Comparison of ENCODE assay signal across 17 cellular contexts in the genomic region with DNA sequence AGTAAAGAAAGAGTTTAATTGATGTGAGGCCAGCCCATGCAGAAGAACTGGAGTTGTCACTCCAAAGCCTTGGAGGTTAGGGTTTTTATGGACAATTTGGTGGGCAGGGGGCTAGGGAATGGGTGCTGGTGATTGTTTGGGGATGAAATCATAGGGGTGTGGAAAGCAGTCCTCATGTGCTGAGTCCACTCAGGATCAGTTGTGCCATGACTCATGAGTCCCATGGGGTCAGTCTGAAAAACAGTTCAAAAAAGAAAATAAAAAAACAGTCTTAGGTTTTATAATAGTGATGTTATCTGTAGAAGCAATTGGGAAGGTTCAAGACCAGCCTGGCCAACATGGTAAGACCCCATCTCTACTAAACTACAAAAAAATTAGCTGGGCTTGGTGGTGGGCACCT.
DNase-seq lines count a peak whose midpoint lies in the region; ATAC-seq and TF ChIP-seq lines count a peak whose summit lies in the region.
"Had no signal": no experiment of that assay in that cellular context is flagged by ENCODE, and none has a peak within 500 bp of the region (broad histone marks: within the 10 kb centered on the region; RNA-seq: fewer than 3 reads in every experiment).

No MANE protein-coding gene starts in this region.

- BruUV-seq in IMR-90 (replicated peaks; lab: Mats Ljungman, UMichigan): no TSS peak

- CTCF ChIA-PET in IMR-90 (lab: Yijun Ruan, JAX): no interaction called here

- TF ChIP-seq POLR2A in IMR-90 (IDR thresholded peaks at IDR 0.05; ENCODE audit: low read depth, low read length) (no peak), GM18505 (IDR thresholded peaks at IDR 0.05; ENCODE audit: borderline replicate concordance, extremely low read depth, insufficient read depth, insufficient read length) (no peak)

- H3K4me1 ChIP-seq in IMR-90 (ENCODE audit: control insufficient read depth, insufficient read depth, low read length): peaks cover 1% of the 10 kb centered on the region; the same call in 1 of the 2 replicates
- H3K4me1 ChIP-seq in adipocyte (ENCODE audit: control insufficient read depth, insufficient read depth, low read length): peaks cover 12% of the 10 kb centered on the region

- intact Hi-C loops in IMR-90 (cut with micrococcal nuclease): no loop called here

- no peak overlapping the region; the same call in 1 of the 2 replicates for H3K23ac ChIP-seq in IMR-90 (ENCODE audit: low read depth, low read length)

- no peak overlapping the region for H2AK9ac ChIP-seq in IMR-90 (replicated peaks; ENCODE audit: low read depth, low read length, poor library complexity)

- H2AFZ ChIP-seq in IMR-90 (replicated peaks; ENCODE audit: low read length, poor library complexity): no peak overlapping the region

- H4K8ac ChIP-seq in IMR-90 (ENCODE audit: low read depth in 2 of 2, low read length in 2 of 2): no peak overlapping the region

- H3K9me3 ChIP-seq in IMR-90 (ENCODE audit: control insufficient read depth, insufficient read depth, low read length) (no peaks in the 10 kb centered on the region), adipocyte (ENCODE audit: control insufficient read depth, low read length) (peaks cover 5% of the 10 kb centered on the region)
- H3K9me3 ChIP-seq: BE2C had no signal

- no peak for TF ChIP-seq CTCF in IMR-90 (conservative IDR thresholded peaks at IDR 0.05; ENCODE audit: low read depth, low read length)

- no peak overlapping the region for H2BK15ac ChIP-seq in IMR-90 (ENCODE audit: low read depth, low read length)

- peaks cover 3% of the 10 kb centered on the region; the same call in 1 of the 2 replicates for H3K9me1 ChIP-seq in IMR-90 (ENCODE audit: insufficient read depth, low read length)

- TF ChIP-seq RAD21 in IMR-90 (IDR thresholded peaks at IDR 0.05; ENCODE audit: low read length): no peak

- no peak overlapping the region for H3K4ac ChIP-seq in IMR-90 (ENCODE audit: low read depth, low read length)

- H4K91ac ChIP-seq in IMR-90 (ENCODE audit: insufficient read depth, low read depth, low read length): no peak overlapping the region

- H3K14ac ChIP-seq in IMR-90 (replicated peaks; ENCODE audit: low read depth, low read length): no peak overlapping the region

- H3K4me3 ChIP-seq in IMR-90 (ENCODE audit: insufficient read depth, low read depth, low read length) (no peak overlapping the region), adipocyte (ENCODE audit: low read length) (peak overlapping the region; percentile 42)

- H2BK20ac ChIP-seq in IMR-90 (ENCODE audit: low read depth, low read length): no peak overlapping the region

- H3K4me2 ChIP-seq in IMR-90 (ENCODE audit: low read depth, low read length): no peak overlapping the region

- no peak overlapping the region for H2BK5ac ChIP-seq in IMR-90 (ENCODE audit: low read depth, low read length, poor library complexity, severe bottlenecking)

- H3K27me3 ChIP-seq in IMR-90 (ENCODE audit: control insufficient read depth, insufficient read depth, low read length) (no peaks in the 10 kb centered on the region), adipocyte (replicated peaks; ENCODE audit: control insufficient read depth, insufficient read depth, low read length) (no peaks in the 10 kb centered on the region)
- H3K27me3 ChIP-seq: BE2C had no signal

- no peak overlapping the region for H3K18ac ChIP-seq in IMR-90 (ENCODE audit: low read depth, low read length)

- no peak overlapping the region for H2BK120ac ChIP-seq in IMR-90 (ENCODE audit: low read depth, low read length)

- H2AK5ac ChIP-seq in IMR-90 (ENCODE audit: low read depth, low read length): no peak overlapping the region

- no peak overlapping the region for H4K5ac ChIP-seq in IMR-90 (ENCODE audit: low read depth, low read length)

- H4K20me1 ChIP-seq in IMR-90 (ENCODE audit: insufficient read depth, low read length): no peaks in the 10 kb centered on the region

- ATAC-seq in IMR-90 (ENCODE audit: low read depth) (no peak), GM18505 (IDR thresholded peaks at IDR 0.05; ENCODE audit: unreplicated experiment) (no peak), HG03432 (IDR thresholded peaks at IDR 0.05; ENCODE audit: unreplicated experiment) (no peak)
- ATAC-seq: CD8-positive, alpha-beta T cell; HepG2 had no signal

- no peaks in the 10 kb centered on the region for H3K36me3 ChIP-seq in IMR-90 (ENCODE audit: control insufficient read depth, insufficient read depth, low read length)
- peaks cover 4% of the 10 kb centered on the region for H3K36me3 ChIP-seq in adipocyte (ENCODE audit: control insufficient read depth, insufficient read depth, low read length, severe bottlenecking)
- H3K36me3 ChIP-seq: BE2C had no signal

- H3K27ac ChIP-seq in IMR-90 (ENCODE audit: insufficient read depth, low read length): no peak overlapping the region
- H3K27ac ChIP-seq: C4-2B had no signal

- H3K56ac ChIP-seq in IMR-90 (ENCODE audit: extremely low read depth, insufficient read depth, low read length): no peak overlapping the region

- in situ Hi-C loops in IMR-90 (cut with MboI; ENCODE audit: low sequenced_read_pairs): loop anchor here (10.0 kb wide), 1 partner anchor 65 kb away; no protein-coding TSS in a partner anchor

- no peak overlapping the region for H3K9ac ChIP-seq in IMR-90 (ENCODE audit: low read depth, low read length)
- H3K9ac ChIP-seq in adipocyte (ENCODE audit: low read length): no peak overlapping the region

- H3K79me1 ChIP-seq in IMR-90 (ENCODE audit: low read depth in 1 of 2, low read length in 2 of 2): no peaks in the 10 kb centered on the region; a peak in 1 of 4 replicates

- peak; percentile 16 for DNase-seq in IMR-90
- no peak for DNase-seq in adipocyte (ENCODE audit: low read depth)
- peak; percentile 39 for DNase-seq in fibroblast of peridontal ligament (ENCODE audit: extremely low read depth)
- peak; percentile 51 for DNase-seq in stromal cell of bone marrow (ENCODE audit: low read depth)
- no peak for DNase-seq in NCI-H345 (lab: John Stamatoyannopoulos, UW)
- DNase-seq: BE2C; CD8-positive, alpha-beta T cell; COR-L47; DMS153; DMS79 treated with DMSO at 0.1 percent for 48 hours; GF-D8; GOT3; H9 had no signal

- POLR2A ChIA-PET in IMR-90 (lab: Charles Lee; ENCODE audit: unreplicated experiment): no interaction called here

- dilution Hi-C loops in IMR-90 (cut with HindIII; ENCODE audit: low sequenced_read_pairs, unreplicated experiment): no loop called here

TF ChIP-seq in IMR-90, 13 proteins besides CTCF, POLR2A, EP300 and RAD21:
- TF ChIP-seq CEBPB (IDR thresholded peaks at IDR 0.05; ENCODE audit: low read depth, low read length) (no peak), RCOR1 (IDR thresholded peaks at IDR 0.05; ENCODE audit: insufficient replicate concordance, low read length) (no peak), BHLHE40 (IDR thresholded peaks at IDR 0.05; ENCODE audit: low read depth, low read length) (no peak), ELK1 (IDR thresholded peaks at IDR 0.05; ENCODE audit: borderline replicate concordance, low read depth, low read length) (no peak), RFX5 (IDR thresholded peaks at IDR 0.05; ENCODE audit: low read depth, low read length) (no peak), MAZ (IDR thresholded peaks at IDR 0.05; ENCODE audit: borderline replicate concordance, low read depth, low read length) (no peak), MXI1 (IDR thresholded peaks at IDR 0.05; ENCODE audit: borderline replicate concordance, low read depth, low read length) (no peak), MAFK (IDR thresholded peaks at IDR 0.05; ENCODE audit: low read depth, low read length) (no peak), CHD1 (IDR thresholded peaks at IDR 0.05; ENCODE audit: low read depth, low read length) (no peak), SMC3 (IDR thresholded peaks at IDR 0.05; ENCODE audit: low read depth, low read length) (no peak), NFE2L2 (IDR thresholded peaks at IDR 0.05; ENCODE audit: low read depth, low read length) (no peak)
- TF ChIP-seq, protein P1, sequence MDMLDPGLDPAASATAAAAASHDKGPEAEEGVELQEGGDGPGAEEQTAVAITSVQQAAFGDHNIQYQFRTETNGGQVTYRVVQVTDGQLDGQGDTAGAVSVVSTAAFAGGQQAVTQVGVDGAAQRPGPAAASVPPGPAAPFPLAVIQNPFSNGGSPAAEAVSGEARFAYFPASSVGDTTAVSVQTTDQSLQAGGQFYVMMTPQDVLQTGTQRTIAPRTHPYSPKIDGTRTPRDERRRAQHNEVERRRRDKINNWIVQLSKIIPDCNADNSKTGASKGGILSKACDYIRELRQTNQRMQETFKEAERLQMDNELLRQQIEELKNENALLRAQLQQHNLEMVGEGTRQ (IDR thresholded peaks at IDR 0.05; ENCODE audit: low read depth, low read length): no peak

Comparison
In these comparisons a context has a peak if more than half of its experiments do, and no peak if none do; other contexts are left out.
1. DNase-seq: peak in IMR-90 (single experiment), fibroblast of peridontal ligament (single experiment) and stromal cell of bone marrow (single experiment); none in adipocyte (single experiment) and NCI-H345 (single experiment).